Comparison of ENCODE assay signal across 18 cellular contexts in genomic region chr1:115073298-115074087, GRCh38. TPM values are rescaled to one million over a fixed set of nuclear protein-coding genes. Genes with fewer than 3 reads are reported as not detected.
A peak's percentile ranks its signal among the peaks of the same experiment; 100 is the strongest.
DNase-seq lines count a peak whose midpoint lies in the region; ATAC-seq and TF ChIP-seq lines count a peak whose summit lies in the region.
"Had no signal": no experiment of that assay in that cellular context is flagged by ENCODE, and none has a peak within 500 bp of the region (broad histone marks: within the 10 kb centered on the region; RNA-seq: fewer than 3 reads in every experiment).

No MANE protein-coding gene starts in this region.

- peaks cover 10% of the 10 kb centered on the region for H3K4me1 ChIP-seq in CD8-positive, alpha-beta T cell (ENCODE audit: insufficient read depth, low read length)
- H3K4me1 ChIP-seq in left ventricle myocardium inferior (peaks cover 39% of the 10 kb centered on the region), rectal smooth muscle tissue (ENCODE audit: control insufficient read depth, insufficient read depth, low read length) (peaks cover 56% of the 10 kb centered on the region)
- H3K4me1 ChIP-seq: colonic mucosa had no signal

- intact Hi-C loops in CD8-positive, alpha-beta T cell (cut with DNase I, micrococcal nuclease): no loop called here
- intact Hi-C loops in left ventricle myocardium inferior (cut with micrococcal nuclease): no loop called here

- H3K9me3 Mint-ChIP-seq in CD8-positive, alpha-beta T cell: no peaks in the 10 kb centered on the region
- H3K9me3 Mint-ChIP-seq in type B pancreatic cell: no peaks in the 10 kb centered on the region
- H3K9me3 Mint-ChIP-seq: naive B cell had no signal

- peaks cover 2% of the 10 kb centered on the region for H3K27me3 Mint-ChIP-seq in CD8-positive, alpha-beta T cell (ENCODE audit: low read depth)
- H3K27me3 Mint-ChIP-seq in T-helper 17 cell (no peaks in the 10 kb centered on the region), type B pancreatic cell (no peaks in the 10 kb centered on the region)

- no peak for TF ChIP-seq CTCF in CD8-positive, alpha-beta T cell (IDR thresholded peaks at IDR 0.05)
- no peak for TF ChIP-seq CTCF in left ventricle myocardium inferior (IDR thresholded peaks at IDR 0.05; ENCODE audit: borderline replicate concordance)
- no peak for TF ChIP-seq CTCF in type B pancreatic cell (conservative IDR thresholded peaks at IDR 0.05)

- no peak overlapping the region for H3K27ac ChIP-seq in CD8-positive, alpha-beta T cell (ENCODE audit: low read depth, low read length)
- H3K27ac ChIP-seq in left ventricle myocardium inferior (replicated peaks) (peak overlapping the region; percentile 71), rectal smooth muscle tissue (ENCODE audit: low read depth, low read length) (peak overlapping the region; percentile 63)
- H3K27ac ChIP-seq: colonic mucosa had no signal

- no peak overlapping the region for H3K27ac Mint-ChIP-seq in CD8-positive, alpha-beta T cell
- H3K27ac Mint-ChIP-seq in T-helper 17 cell (peak overlapping the region; percentile 84), type B pancreatic cell (no peak overlapping the region)
- H3K27ac Mint-ChIP-seq: naive B cell had no signal

- no peaks in the 10 kb centered on the region for H3K36me3 ChIP-seq in CD8-positive, alpha-beta T cell (ENCODE audit: insufficient read depth, low read length)
- H3K36me3 ChIP-seq in left ventricle myocardium inferior (no peaks in the 10 kb centered on the region), rectal smooth muscle tissue (ENCODE audit: control insufficient read depth, insufficient read depth, low read length) (no peaks in the 10 kb centered on the region)
- H3K36me3 ChIP-seq: colonic mucosa had no signal

- CTCF ChIA-PET in CD8-positive, alpha-beta T cell (lab: Charles Lee): interaction anchor here (1.5 to 3.0 kb wide), 2 partner anchors 15 to 21 kb away, joined by 3 to 13 read pairs; no protein-coding TSS in a partner anchor

- no peak overlapping the region for H3K9ac ChIP-seq in rectal smooth muscle tissue (ENCODE audit: low read length)

- H3K27me3 ChIP-seq in CD8-positive, alpha-beta T cell (ENCODE audit: insufficient read depth, low read length): no peaks in the 10 kb centered on the region
- H3K27me3 ChIP-seq in left ventricle myocardium inferior (ENCODE audit: low read depth): no peaks in the 10 kb centered on the region
- H3K27me3 ChIP-seq in rectal smooth muscle tissue (ENCODE audit: control insufficient read depth, insufficient read depth, low read length): no peaks in the 10 kb centered on the region
- H3K27me3 ChIP-seq: colonic mucosa had no signal

- H3K9me3 ChIP-seq in CD8-positive, alpha-beta T cell (ENCODE audit: low read length): no peaks in the 10 kb centered on the region
- no peaks in the 10 kb centered on the region for H3K9me3 ChIP-seq in T-helper 17 cell (ENCODE audit: control insufficient read depth, low read length, poor library complexity, severe bottlenecking)
- no peaks in the 10 kb centered on the region for H3K9me3 ChIP-seq in left ventricle myocardium inferior (replicated peaks)
- H3K9me3 ChIP-seq: colonic mucosa had no signal

- H3K4me3 Mint-ChIP-seq in CD8-positive, alpha-beta T cell: no peak overlapping the region
- H3K4me3 Mint-ChIP-seq in T-helper 17 cell (no peak overlapping the region), type B pancreatic cell (no peak overlapping the region)
- H3K4me3 Mint-ChIP-seq: naive B cell had no signal

- H3K4me3 ChIP-seq in CD8-positive, alpha-beta T cell (ENCODE audit: low read depth, low read length): no peak overlapping the region
- H3K4me3 ChIP-seq in left ventricle myocardium inferior (peak overlapping the region; percentile 33), rectal smooth muscle tissue (ENCODE audit: low read length) (no peak overlapping the region)
- H3K4me3 ChIP-seq: colonic mucosa had no signal

- POLR2A ChIA-PET in CD8-positive, alpha-beta T cell (lab: Charles Lee): no interaction called here

- no peak for DNase-seq in CD8-positive, alpha-beta T cell
- DNase-seq in T-helper 17 cell (no peak), left ventricle myocardium inferior (peak; percentile 31), cerebellar nuclear complex (lab: John Stamatoyannopoulos, UW) (no peak), DMS 273 treated with DMSO at 0.1 percent for 48 hours (lab: John Stamatoyannopoulos, UW) (no peak), type B pancreatic cell (ENCODE audit: extremely low spot score, unreplicated experiment) (no peak)
- DNase-seq: AML-193, amniotic stem cell, colonic mucosa, erythroblast, naive B cell, NCI-H187 treated with DMSO at 0.1 percent for 48 hours, NCI-H69, retina, T-helper 1 cell had no signal

- peaks cover 31% of the 10 kb centered on the region for H3K4me1 Mint-ChIP-seq in CD8-positive, alpha-beta T cell (ENCODE audit: low read depth)
- H3K4me1 Mint-ChIP-seq in T-helper 17 cell (peaks cover 44% of the 10 kb centered on the region), type B pancreatic cell (ENCODE audit: unreplicated experiment) (peaks cover 26% of the 10 kb centered on the region)
- H3K4me1 Mint-ChIP-seq: naive B cell had no signal

- no peaks in the 10 kb centered on the region for H3K36me3 Mint-ChIP-seq in CD8-positive, alpha-beta T cell
- H3K36me3 Mint-ChIP-seq in T-helper 17 cell (ENCODE audit: low read depth): no peaks in the 10 kb centered on the region
- peaks cover 3% of the 10 kb centered on the region for H3K36me3 Mint-ChIP-seq in type B pancreatic cell
- H3K36me3 Mint-ChIP-seq: naive B cell had no signal

- ATAC-seq in CD8-positive, alpha-beta T cell: peak; percentile 38
- ATAC-seq in T-helper 17 cell (peak; percentile 57), HG03025 (IDR thresholded peaks at IDR 0.05; ENCODE audit: low FRiP score, unreplicated experiment) (no peak)

RNA-seq across cellular contexts. Expression of gene TSPAN2, which starts 15.8 kb away (rescaled TPM):
- under 1 TPM; 0.43 to 0.72 TPM for total RNA-seq in CD8-positive, alpha-beta T cell
- total RNA-seq in T-helper 17 cell (10 to 100 TPM in 1 of 2 donors, 1 to 10 TPM in 1; 9.2 to 14.2 TPM), left ventricle myocardium inferior (5.3 TPM), type B pancreatic cell (ENCODE audit: low replicate concordance) (29.6 and 32.4 TPM in 2 replicates)

RNA-seq across cellular contexts. Expression of gene TSHB, which starts 43.9 kb away (rescaled TPM):
- not detected for total RNA-seq in CD8-positive, alpha-beta T cell
- not detected for total RNA-seq in T-helper 17 cell
- total RNA-seq in left ventricle myocardium inferior: not detected
- not detected in 2 replicates for total RNA-seq in type B pancreatic cell (ENCODE audit: low replicate concordance)
- total RNA-seq: colonic mucosa, HT-29 had no signal
